Comparison of ENCODE assay signal across 1 cellular context in genomic region chr1:243343970-243344749, GRCh38.
TF ChIP-seq lines count a peak whose summit lies in the region.

No MANE protein-coding gene starts in this region.

TF ChIP-seq in K562, 482 proteins besides CTCF, POLR2A, EP300 and RAD21 (continued from another document):
- TF ChIP-seq, protein P1, sequence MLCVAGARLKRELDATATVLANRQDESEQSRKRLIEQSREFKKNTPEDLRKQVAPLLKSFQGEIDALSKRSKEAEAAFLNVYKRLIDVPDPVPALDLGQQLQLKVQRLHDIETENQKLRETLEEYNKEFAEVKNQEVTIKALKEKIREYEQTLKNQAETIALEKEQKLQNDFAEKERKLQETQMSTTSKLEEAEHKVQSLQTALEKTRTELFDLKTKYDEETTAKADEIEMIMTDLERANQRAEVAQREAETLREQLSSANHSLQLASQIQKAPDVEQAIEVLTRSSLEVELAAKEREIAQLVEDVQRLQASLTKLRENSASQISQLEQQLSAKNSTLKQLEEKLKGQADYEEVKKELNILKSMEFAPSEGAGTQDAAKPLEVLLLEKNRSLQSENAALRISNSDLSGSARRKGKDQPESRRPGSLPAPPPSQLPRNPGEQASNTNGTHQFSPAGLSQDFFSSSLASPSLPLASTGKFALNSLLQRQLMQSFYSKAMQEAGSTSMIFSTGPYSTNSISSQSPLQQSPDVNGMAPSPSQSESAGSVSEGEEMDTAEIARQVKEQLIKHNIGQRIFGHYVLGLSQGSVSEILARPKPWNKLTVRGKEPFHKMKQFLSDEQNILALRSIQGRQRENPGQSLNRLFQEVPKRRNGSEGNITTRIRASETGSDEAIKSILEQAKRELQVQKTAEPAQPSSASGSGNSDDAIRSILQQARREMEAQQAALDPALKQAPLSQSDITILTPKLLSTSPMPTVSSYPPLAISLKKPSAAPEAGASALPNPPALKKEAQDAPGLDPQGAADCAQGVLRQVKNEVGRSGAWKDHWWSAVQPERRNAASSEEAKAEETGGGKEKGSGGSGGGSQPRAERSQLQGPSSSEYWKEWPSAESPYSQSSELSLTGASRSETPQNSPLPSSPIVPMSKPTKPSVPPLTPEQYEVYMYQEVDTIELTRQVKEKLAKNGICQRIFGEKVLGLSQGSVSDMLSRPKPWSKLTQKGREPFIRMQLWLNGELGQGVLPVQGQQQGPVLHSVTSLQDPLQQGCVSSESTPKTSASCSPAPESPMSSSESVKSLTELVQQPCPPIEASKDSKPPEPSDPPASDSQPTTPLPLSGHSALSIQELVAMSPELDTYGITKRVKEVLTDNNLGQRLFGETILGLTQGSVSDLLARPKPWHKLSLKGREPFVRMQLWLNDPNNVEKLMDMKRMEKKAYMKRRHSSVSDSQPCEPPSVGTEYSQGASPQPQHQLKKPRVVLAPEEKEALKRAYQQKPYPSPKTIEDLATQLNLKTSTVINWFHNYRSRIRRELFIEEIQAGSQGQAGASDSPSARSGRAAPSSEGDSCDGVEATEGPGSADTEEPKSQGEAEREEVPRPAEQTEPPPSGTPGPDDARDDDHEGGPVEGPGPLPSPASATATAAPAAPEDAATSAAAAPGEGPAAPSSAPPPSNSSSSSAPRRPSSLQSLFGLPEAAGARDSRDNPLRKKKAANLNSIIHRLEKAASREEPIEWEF (CRISPR knock-in tag; IDR thresholded peaks at IDR 0.05): no peak
- TF ChIP-seq ZNF175 (CRISPR knock-in tag; IDR thresholded peaks at IDR 0.05; ENCODE audit: low read depth) (no peak), SMC3 (conservative IDR thresholded peaks at IDR 0.05; ENCODE audit: insufficient read depth, low read depth, low read length) (peak; percentile 48), C11orf30 (IDR thresholded peaks at IDR 0.05; ENCODE audit: low read depth) (no peak; the same call in 1 of the 2 replicates), NFIC (IDR thresholded peaks at IDR 0.05) (no peak), E2F3 (CRISPR knock-in tag; IDR thresholded peaks at IDR 0.05) (no peak), ZNF212 (CRISPR knock-in tag; IDR thresholded peaks at IDR 0.05) (no peak), MAX (CRISPR knock-in tag; IDR thresholded peaks at IDR 0.05) (no peak), MCM5 (IDR thresholded peaks at IDR 0.05; ENCODE audit: low read depth) (no peak), TEAD1 (CRISPR knock-in tag; IDR thresholded peaks at IDR 0.05) (no peak), FOSL1 (tag; conservative IDR thresholded peaks at IDR 0.05) (no peak), POLR2G (IDR thresholded peaks at IDR 0.05; ENCODE audit: low read depth, low read length) (no peak), SAFB (IDR thresholded peaks at IDR 0.05; ENCODE audit: borderline replicate concordance, low read depth, low read length) (no peak), ZNF512 (tag; IDR thresholded peaks at IDR 0.05) (no peak), ZFX (CRISPR knock-in tag; IDR thresholded peaks at IDR 0.05) (no peak), PTTG1 (tag; IDR thresholded peaks at IDR 0.05; ENCODE audit: low read depth) (no peak), GTF2E2 (tag; IDR thresholded peaks at IDR 0.05) (no peak), MEIS2 (IDR thresholded peaks at IDR 0.05; ENCODE audit: partially characterized antibody) (peak; percentile 6)
- TF ChIP-seq, protein P2, sequence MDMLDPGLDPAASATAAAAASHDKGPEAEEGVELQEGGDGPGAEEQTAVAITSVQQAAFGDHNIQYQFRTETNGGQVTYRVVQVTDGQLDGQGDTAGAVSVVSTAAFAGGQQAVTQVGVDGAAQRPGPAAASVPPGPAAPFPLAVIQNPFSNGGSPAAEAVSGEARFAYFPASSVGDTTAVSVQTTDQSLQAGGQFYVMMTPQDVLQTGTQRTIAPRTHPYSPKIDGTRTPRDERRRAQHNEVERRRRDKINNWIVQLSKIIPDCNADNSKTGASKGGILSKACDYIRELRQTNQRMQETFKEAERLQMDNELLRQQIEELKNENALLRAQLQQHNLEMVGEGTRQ (CRISPR knock-in tag; IDR thresholded peaks at IDR 0.05): no peak
- TF ChIP-seq, protein P3, sequence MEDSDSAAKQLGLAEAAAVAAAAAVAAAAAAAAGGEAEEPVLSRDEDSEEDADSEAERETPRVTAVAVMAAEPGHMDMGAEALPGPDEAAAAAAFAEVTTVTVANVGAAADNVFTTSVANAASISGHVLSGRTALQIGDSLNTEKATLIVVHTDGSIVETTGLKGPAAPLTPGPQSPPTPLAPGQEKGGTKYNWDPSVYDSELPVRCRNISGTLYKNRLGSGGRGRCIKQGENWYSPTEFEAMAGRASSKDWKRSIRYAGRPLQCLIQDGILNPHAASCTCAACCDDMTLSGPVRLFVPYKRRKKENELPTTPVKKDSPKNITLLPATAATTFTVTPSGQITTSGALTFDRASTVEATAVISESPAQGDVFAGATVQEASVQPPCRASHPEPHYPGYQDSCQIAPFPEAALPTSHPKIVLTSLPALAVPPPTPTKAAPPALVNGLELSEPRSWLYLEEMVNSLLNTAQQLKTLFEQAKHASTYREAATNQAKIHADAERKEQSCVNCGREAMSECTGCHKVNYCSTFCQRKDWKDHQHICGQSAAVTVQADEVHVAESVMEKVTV (CRISPR knock-in tag; IDR thresholded peaks at IDR 0.05): peak; percentile 73
- TF ChIP-seq, protein P4, sequence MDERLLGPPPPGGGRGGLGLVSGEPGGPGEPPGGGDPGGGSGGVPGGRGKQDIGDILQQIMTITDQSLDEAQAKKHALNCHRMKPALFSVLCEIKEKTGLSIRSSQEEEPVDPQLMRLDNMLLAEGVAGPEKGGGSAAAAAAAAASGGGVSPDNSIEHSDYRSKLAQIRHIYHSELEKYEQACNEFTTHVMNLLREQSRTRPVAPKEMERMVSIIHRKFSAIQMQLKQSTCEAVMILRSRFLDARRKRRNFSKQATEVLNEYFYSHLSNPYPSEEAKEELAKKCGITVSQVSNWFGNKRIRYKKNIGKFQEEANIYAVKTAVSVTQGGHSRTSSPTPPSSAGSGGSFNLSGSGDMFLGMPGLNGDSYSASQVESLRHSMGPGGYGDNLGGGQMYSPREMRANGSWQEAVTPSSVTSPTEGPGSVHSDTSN (CRISPR knock-in tag; IDR thresholded peaks at IDR 0.05; ENCODE audit: low read depth): no peak
- TF ChIP-seq, protein P4 (tag; conservative IDR thresholded peaks at IDR 0.05; ENCODE audit: low read depth): peak; percentile 20; the same call in 1 of the 2 replicates
- TF ChIP-seq, protein P5, sequence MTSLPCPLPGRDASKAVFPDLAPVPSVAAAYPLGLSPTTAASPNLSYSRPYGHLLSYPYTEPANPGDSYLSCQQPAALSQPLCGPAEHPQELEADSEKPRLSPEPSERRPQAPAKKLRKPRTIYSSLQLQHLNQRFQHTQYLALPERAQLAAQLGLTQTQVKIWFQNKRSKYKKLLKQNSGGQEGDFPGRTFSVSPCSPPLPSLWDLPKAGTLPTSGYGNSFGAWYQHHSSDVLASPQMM (CRISPR knock-in tag; IDR thresholded peaks at IDR 0.05): no peak
